Comparison of ENCODE assay signal across 10 cellular contexts in genomic region chr2:207502799-207503198, GRCh38. TPM values are rescaled to one million over a fixed set of nuclear protein-coding genes. Genes with fewer than 3 reads are reported as not detected.
A peak's percentile ranks its signal among the peaks of the same experiment; 100 is the strongest.
DNase-seq lines count a peak whose midpoint lies in the region; ATAC-seq and FAIRE-seq lines count a peak whose summit lies in the region.
"Had no signal": no experiment of that assay in that cellular context is flagged by ENCODE, and none has a peak within 500 bp of the region (broad histone marks: within the 10 kb centered on the region; RNA-seq: fewer than 3 reads in every experiment).

No MANE protein-coding gene starts in this region.

- no peak overlapping the region for H2AFZ ChIP-seq in Karpas-422 (ENCODE audit: low read length)

- in situ Hi-C loops in G401 (cut with HindIII; ENCODE audit: low sequenced_read_pairs) = no loop called here

- H3K9ac ChIP-seq in Karpas-422 (ENCODE audit: low read length) = no peak overlapping the region

- H4K20me1 ChIP-seq in Karpas-422 (ENCODE audit: insufficient read depth, low read depth, low read length) = no peaks in the 10 kb centered on the region

- H3K36me3 ChIP-seq in Karpas-422 (ENCODE audit: insufficient read depth, low read length) = no peaks in the 10 kb centered on the region

- H3K4me3 ChIP-seq in Karpas-422 (ENCODE audit: low read length) = no peak overlapping the region

- no peak for FAIRE-seq in RCC 7860 (lab: Jason Lieb, UNC)

- no peaks in the 10 kb centered on the region for H3K9me2 ChIP-seq in Karpas-422 (replicated peaks; ENCODE audit: insufficient read depth, low read length)

- no peaks in the 10 kb centered on the region for H3K79me2 ChIP-seq in Karpas-422 (ENCODE audit: low read length)

- H3K4me2 ChIP-seq in Karpas-422 (ENCODE audit: low read depth, low read length, poor library complexity, severe bottlenecking) = no peak overlapping the region

- H3K27ac ChIP-seq in Karpas-422 (ENCODE audit: low read length) = no peak overlapping the region

- peak; percentile 28 for ATAC-seq in GM18858 (IDR thresholded peaks at IDR 0.05; ENCODE audit: unreplicated experiment)
- ATAC-seq in HG02610 (IDR thresholded peaks at IDR 0.05; ENCODE audit: unreplicated experiment) = peak; percentile 25
- peak; percentile 33 for ATAC-seq in left lobe of liver

- H3K4me1 ChIP-seq in Karpas-422 (ENCODE audit: low read length) = peaks cover 11% of the 10 kb centered on the region

- DNase-seq in Karpas-422 (peak; percentile 63), left lobe of liver (ENCODE audit: low spot score) (no peak), RCC 7860 (ENCODE audit: low spot score) (no peak), G401 (ENCODE audit: low spot score) (no peak), activated T-cell treated with anti-CD3 and anti-CD28 coated beads for 4 hours (no peak), NCI-H1694 (lab: John Stamatoyannopoulos, UW) (no peak)
- DNase-seq: activated gamma-delta T cell, NCI-H1417 treated with DMSO at 0.1 percent for 48 hours had no signal

- no peaks in the 10 kb centered on the region for H3K9me3 ChIP-seq in Karpas-422 (ENCODE audit: low read length)

- no peaks in the 10 kb centered on the region for H3K27me3 ChIP-seq in Karpas-422 (ENCODE audit: low read length)

RNA-seq across cellular contexts. Expression of gene CREB1, which starts 27.0 kb away (rescaled TPM):
- total RNA-seq in Karpas-422 (2014; rRNA removed; shearing (Covaris generic); ENCODE audit: low replicate concordance) = 44.7 and 74.6 TPM in 2 replicates
- 15.1 TPM for total RNA-seq in left lobe of liver
- 42.5 and 60.0 TPM in 2 replicates for total RNA-seq in G401 (2014; rRNA removed; shearing (Covaris generic))
